28 cellular contexts compared by ENCODE assay signal in the genomic region with DNA sequence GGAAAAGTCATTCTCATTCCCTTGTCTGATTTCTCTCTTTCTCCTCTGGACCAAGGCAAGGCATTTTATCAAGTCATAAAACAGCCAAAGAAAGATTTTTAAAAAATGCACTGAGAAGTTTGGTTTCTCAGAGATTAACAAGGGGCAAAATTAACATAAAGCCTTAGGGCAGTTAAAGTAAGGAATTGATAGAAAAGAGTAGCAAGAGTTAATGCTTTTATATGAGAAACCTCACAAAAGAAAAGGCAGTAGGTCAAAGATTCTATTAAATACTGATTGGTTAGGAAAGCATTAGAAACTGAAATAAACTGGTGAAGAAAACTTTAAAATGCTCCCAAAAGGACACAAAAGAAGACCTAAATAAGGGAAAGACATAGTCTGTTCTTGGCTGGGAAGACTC.
"Had no signal": no experiment of that assay in that cellular context is flagged by ENCODE, and none has a peak within 500 bp of the region (broad histone marks: within the 10 kb centered on the region; RNA-seq: fewer than 3 reads in every experiment).

No MANE protein-coding gene starts in this region.

- H3K27me3 Mint-ChIP-seq: stimulated activated naive B cell treated with anti-CD40 and anti-IgM and Interleukin-4, amounts not matched to agents 10 μg/mL and 1 μg/mL and 100 μg/mL, for 72 hours; stimulated activated naive CD8-positive, alpha-beta T cell treated with anti-CD3 and anti-CD28 coated beads, Interleukin-15, amount 100 ng/mL, for 72 hours; stimulated activated naive CD8-positive, alpha-beta T cell treated with anti-CD3 and anti-CD28 coated beads, Interleukin-15, Interleukin-2, amounts not matched to agents 100 ng/mL and 50 ng/mL, for 24 hours; type B pancreatic cell had no signal

- H3K27ac ChIP-seq: stomach, suprapubic skin, testis, thoracic aorta, thyroid gland, tibial artery, tibial nerve, transverse colon, upper lobe of left lung, upper lobe of right lung, uterus, vagina had no signal

- DNase-seq: stimulated activated CD4-positive, alpha-beta T cell treated with anti-CD3 and anti-CD28 coated beads, Interleukin-2, amount 100 ng/mL, for 48 hours; stimulated activated CD4-positive, alpha-beta T cell treated with anti-CD3 and anti-CD28 coated beads, Interleukin-4, amount 100 ng/mL, for 1 hour; stimulated activated CD4-positive, alpha-beta T cell treated with anti-CD3 and anti-CD28 coated beads, Interleukin-4, amount 100 ng/mL, for 24 hours; stimulated activated CD4-positive, alpha-beta T cell treated with anti-CD3 and anti-CD28 coated beads, Interleukin-4, amount 100 ng/mL, for 4 hours; stimulated activated CD8-positive, alpha-beta memory T cell treated with anti-CD3 and anti-CD28 coated beads, Interleukin-4, amount 100 ng/mL, for 48 hours; stimulated activated naive B cell treated with anti-CD40 and anti-IgM and Interleukin-4, amounts not matched to agents 10 μg/mL and 1 μg/mL and 100 μg/mL, for 72 hours; stimulated activated naive CD4-positive, alpha-beta T cell; stimulated activated naive CD4-positive, alpha-beta T cell treated with Interleukin-2 at 50 U/mL for 16 hours; stimulated activated naive CD8-positive, alpha-beta T cell treated with anti-CD3 and anti-CD28 coated beads, Interleukin-15, amount 100 ng/mL, for 72 hours; stimulated activated naive CD8-positive, alpha-beta T cell treated with anti-CD3 and anti-CD28 coated beads, Interleukin-15, Interleukin-2, amounts not matched to agents 100 U/mL and 50 U/mL, for 24 hours; stomach; substantia nigra; testis; thyroid gland; tibial artery; transverse colon; trophoblast cell; upper lobe of left lung; upper lobe of right lung; uterus had no signal

- ATAC-seq: stimulated activated effector memory CD8-positive, alpha-beta T cell treated with anti-CD3 and anti-CD28 coated beads, Interleukin-12 subunit alpha, Interleukin-12 subunit beta, amount 100 ng/mL, for 72 hours; stimulated activated memory B cell treated with anti-CD40 and anti-IgM and Interleukin-4, amounts not matched to agents 10 μg/mL and 1 μg/mL and 100 μg/mL, for 72 hours; stimulated activated naive B cell treated with anti-CD40 and anti-IgM and Interleukin-4, amounts not matched to agents 10 μg/mL and 1 μg/mL and 100 μg/mL, for 72 hours; stimulated activated naive CD8-positive, alpha-beta T cell treated with anti-CD3 and anti-CD28 coated beads, Interleukin-15, amount 100 ng/mL, for 72 hours; stimulated activated naive CD8-positive, alpha-beta T cell treated with anti-CD3 and anti-CD28 coated beads, Interleukin-15, Interleukin-2, amounts not matched to agents 100 U/mL and 50 U/mL, for 24 hours; upper lobe of right lung had no signal

- H3K27me3 ChIP-seq: stomach, suprapubic skin, testis, thyroid gland, tibial artery, tibial nerve, transverse colon, upper lobe of left lung, upper lobe of right lung, uterus, vagina had no signal

- H3K27ac Mint-ChIP-seq: stimulated activated effector memory CD8-positive, alpha-beta T cell treated with anti-CD3 and anti-CD28 coated beads, Interleukin-12 subunit alpha, Interleukin-12 subunit beta, amount 100 ng/mL, for 72 hours; stimulated activated memory B cell treated with anti-CD40 and anti-IgM and Interleukin-4, amounts not matched to agents 10 μg/mL and 1 μg/mL and 100 μg/mL, for 72 hours; stimulated activated naive B cell treated with anti-CD40 and anti-IgM and Interleukin-4, amounts not matched to agents 10 μg/mL and 1 μg/mL and 100 μg/mL, for 72 hours; stimulated activated naive CD8-positive, alpha-beta T cell treated with anti-CD3 and anti-CD28 coated beads, Interleukin-15, amount 100 ng/mL, for 72 hours; stimulated activated naive CD8-positive, alpha-beta T cell treated with anti-CD3 and anti-CD28 coated beads, Interleukin-15, Interleukin-2, amounts not matched to agents 100 ng/mL and 50 ng/mL, for 24 hours; type B pancreatic cell had no signal

- H3K36me3 ChIP-seq: thoracic aorta, thyroid gland, transverse colon, uterus had no signal

- H3K4me1 ChIP-seq: stomach, suprapubic skin, testis, thyroid gland, tibial nerve, transverse colon, upper lobe of left lung, upper lobe of right lung, uterus, vagina had no signal

- H3K36me3 Mint-ChIP-seq: stimulated activated effector memory CD8-positive, alpha-beta T cell treated with anti-CD3 and anti-CD28 coated beads, Interleukin-12 subunit alpha, Interleukin-12 subunit beta, amount 100 ng/mL, for 72 hours; stimulated activated memory B cell treated with anti-CD40 and anti-IgM and Interleukin-4, amounts not matched to agents 10 μg/mL and 1 μg/mL and 100 μg/mL, for 72 hours; stimulated activated naive B cell treated with anti-CD40 and anti-IgM and Interleukin-4, amounts not matched to agents 10 μg/mL and 1 μg/mL and 100 μg/mL, for 72 hours had no signal

- H3K4me3 ChIP-seq: stomach, suprapubic skin, testis, thoracic aorta, thyroid gland, tibial artery, tibial nerve, transverse colon, upper lobe of left lung, upper lobe of right lung, uterus, vagina had no signal

- H3K4me1 Mint-ChIP-seq: stimulated activated effector memory CD8-positive, alpha-beta T cell treated with anti-CD3 and anti-CD28 coated beads, Interleukin-12 subunit alpha, Interleukin-12 subunit beta, amount 100 ng/mL, for 72 hours; stimulated activated memory B cell treated with anti-CD40 and anti-IgM and Interleukin-4, amounts not matched to agents 10 μg/mL and 1 μg/mL and 100 μg/mL, for 72 hours; stimulated activated naive B cell treated with anti-CD40 and anti-IgM and Interleukin-4, amounts not matched to agents 10 μg/mL and 1 μg/mL and 100 μg/mL, for 72 hours; stimulated activated naive CD8-positive, alpha-beta T cell treated with anti-CD3 and anti-CD28 coated beads, Interleukin-15, amount 100 ng/mL, for 72 hours had no signal

- H3K4me3 Mint-ChIP-seq: stimulated activated effector memory CD8-positive, alpha-beta T cell treated with anti-CD3 and anti-CD28 coated beads, Interleukin-12 subunit alpha, Interleukin-12 subunit beta, amount 100 ng/mL, for 72 hours; stimulated activated memory B cell treated with anti-CD40 and anti-IgM and Interleukin-4, amounts not matched to agents 10 μg/mL and 1 μg/mL and 100 μg/mL, for 72 hours; stimulated activated naive B cell treated with anti-CD40 and anti-IgM and Interleukin-4, amounts not matched to agents 10 μg/mL and 1 μg/mL and 100 μg/mL, for 72 hours; stimulated activated naive CD8-positive, alpha-beta T cell treated with anti-CD3 and anti-CD28 coated beads, Interleukin-15, amount 100 ng/mL, for 72 hours; stimulated activated naive CD8-positive, alpha-beta T cell treated with anti-CD3 and anti-CD28 coated beads, Interleukin-15, Interleukin-2, amounts not matched to agents 100 ng/mL and 50 ng/mL, for 24 hours; type B pancreatic cell had no signal

- H3K9me3 ChIP-seq: stomach, suprapubic skin, testis, thoracic aorta, thyroid gland, tibial artery, tibial nerve, transverse colon, upper lobe of left lung, upper lobe of right lung, uterus, vagina had no signal
